Comparison of ENCODE assay signal across 16 cellular contexts in genomic region chr7:121057878-121058277, GRCh38.
DNase-seq lines count a peak whose midpoint lies in the region; ATAC-seq and TF ChIP-seq lines count a peak whose summit lies in the region.
"Had no signal": no experiment of that assay in that cellular context is flagged by ENCODE, and none has a peak within 500 bp of the region (broad histone marks: within the 10 kb centered on the region; RNA-seq: fewer than 3 reads in every experiment).

No MANE protein-coding gene starts in this region.

- no TSS peak for BruUV-seq in IMR-90 (replicated peaks; lab: Mats Ljungman, UMichigan)

- H3K4me3 Mint-ChIP-seq in T-helper 17 cell (no peak overlapping the region), endodermal cell (no peak overlapping the region)
- no peak overlapping the region for H3K4me3 Mint-ChIP-seq in activated naive CD4-positive, alpha-beta T cell treated with anti-CD3 and anti-CD28 coated beads for 36 hours
- H3K4me3 Mint-ChIP-seq: B cell; CD8-positive, alpha-beta T cell had no signal

- no peak overlapping the region for H3K4me2 ChIP-seq in IMR-90 (ENCODE audit: low read depth, low read length)
- H3K4me2 ChIP-seq: BLaER1 treated with 17β-estradiol and CSF1 and Interleukin-3, amounts not matched to agents 10 nM and 100 nM had no signal

- H3K27ac ChIP-seq in IMR-90 (ENCODE audit: insufficient read depth, low read length): no peak overlapping the region
- H3K27ac ChIP-seq in endodermal cell (ENCODE audit: low read depth, low read length): no peak overlapping the region
- no peak overlapping the region for H3K27ac ChIP-seq in psoas muscle
- H3K27ac ChIP-seq: BLaER1 treated with 17β-estradiol and CSF1 and Interleukin-3, amounts not matched to agents 10 nM and 100 nM had no signal

- H3K36me3 ChIP-seq in IMR-90 (ENCODE audit: control insufficient read depth, insufficient read depth, low read length): peaks cover 2% of the 10 kb centered on the region; the same call in 1 of the 2 replicates
- H3K36me3 ChIP-seq in endodermal cell (ENCODE audit: control insufficient read depth, insufficient read depth, low read length): no peaks in the 10 kb centered on the region
- H3K36me3 ChIP-seq in psoas muscle (ENCODE audit: insufficient read depth in 1 of 2, low read depth in 1 of 2): no peaks in the 10 kb centered on the region
- H3K36me3 ChIP-seq: BLaER1 treated with 17β-estradiol and CSF1 and Interleukin-3, amounts not matched to agents 10 nM and 100 nM had no signal

- H2AFZ ChIP-seq in IMR-90 (replicated peaks; ENCODE audit: low read length, poor library complexity): no peak overlapping the region

- peaks cover 5% of the 10 kb centered on the region for H3K9me3 Mint-ChIP-seq in endodermal cell
- H3K9me3 Mint-ChIP-seq in activated naive CD4-positive, alpha-beta T cell treated with anti-CD3 and anti-CD28 coated beads for 36 hours: no peaks in the 10 kb centered on the region
- H3K9me3 Mint-ChIP-seq: CD8-positive, alpha-beta T cell had no signal

- no peak overlapping the region for H3K23ac ChIP-seq in IMR-90 (ENCODE audit: low read depth, low read length)

- no peak for TF ChIP-seq RAD21 in IMR-90 (IDR thresholded peaks at IDR 0.05; ENCODE audit: low read length)

- H3K9me3 ChIP-seq in IMR-90 (ENCODE audit: control insufficient read depth, insufficient read depth, low read length) (no peaks in the 10 kb centered on the region), T-helper 17 cell (ENCODE audit: control insufficient read depth, low read length, poor library complexity, severe bottlenecking) (no peaks in the 10 kb centered on the region), endodermal cell (ENCODE audit: control insufficient read depth, low read length) (no peaks in the 10 kb centered on the region), psoas muscle (no peaks in the 10 kb centered on the region)

- H3K18ac ChIP-seq in IMR-90 (ENCODE audit: low read depth, low read length): no peak overlapping the region

- intact Hi-C loops in IMR-90 (cut with micrococcal nuclease) (no loop called here), psoas muscle (cut with DNase I) (loop anchor here in 1 of 2 donors (5.0 kb wide), 1 partner anchor 46 kb away; no protein-coding TSS in a partner anchor)
- intact Hi-C loops in activated naive CD4-positive, alpha-beta T cell treated with anti-CD3 and anti-CD28 coated beads for 36 hours (cut with micrococcal nuclease): no loop called here

- no peak overlapping the region for H3K4ac ChIP-seq in IMR-90 (ENCODE audit: low read depth, low read length)

- no peaks in the 10 kb centered on the region for H3K9me1 ChIP-seq in IMR-90 (ENCODE audit: insufficient read depth, low read length)

- no peaks in the 10 kb centered on the region for H3K36me3 Mint-ChIP-seq in T-helper 17 cell (ENCODE audit: low read depth)
- no peaks in the 10 kb centered on the region for H3K36me3 Mint-ChIP-seq in endodermal cell (ENCODE audit: low read depth)
- no peaks in the 10 kb centered on the region for H3K36me3 Mint-ChIP-seq in activated naive CD4-positive, alpha-beta T cell treated with anti-CD3 and anti-CD28 coated beads for 36 hours (ENCODE audit: low read depth)
- H3K36me3 Mint-ChIP-seq: CD8-positive, alpha-beta T cell had no signal

- WGBS in IMR-90 (ENCODE audit: extremely low coverage in 2 of 2, insufficient read length in 1 of 2), 2 experiments: 100% methylated on average over 2 of the region's 5 CpGs; no CpG with 5 or more reads in 1 of the 2 experiments
- 94 to 100% methylated on average over 5 of the region's 5 CpGs for WGBS in endodermal cell (ENCODE audit: insufficient coverage in 1 of 2, insufficient read length in 1 of 2), 2 experiments
- 92 to 96% (median 92%) methylated on average over 5 of the region's 5 CpGs for WGBS in psoas muscle, 3 donors

- H3K79me1 ChIP-seq in IMR-90 (ENCODE audit: low read depth in 1 of 2, low read length in 2 of 2): peaks cover 14 to 25% of the 10 kb centered on the region in 2 experiments

- no peak overlapping the region for H2BK5ac ChIP-seq in IMR-90 (ENCODE audit: low read depth, low read length, poor library complexity, severe bottlenecking)

- H2AK5ac ChIP-seq in IMR-90 (ENCODE audit: low read depth, low read length): 0 out of 2 replicates have a peak overlapping the region, but pooled peaks have one; percentile 26

- CTCF ChIA-PET in IMR-90 (lab: Yijun Ruan, JAX): no interaction called here
- CTCF ChIA-PET in activated naive CD4-positive, alpha-beta T cell treated with anti-CD3 and anti-CD28 coated beads for 36 hours (lab: Charles Lee): interaction anchor here (1.2 to 1.9 kb wide), 3 partner anchors 24 to 50 kb away, joined by 4 to 6 read pairs (median 5); no protein-coding TSS in a partner anchor

- H3K4me3 ChIP-seq in IMR-90 (ENCODE audit: insufficient read depth, low read depth, low read length) (no peak overlapping the region), endodermal cell (ENCODE audit: low read length) (no peak overlapping the region), psoas muscle (no peak overlapping the region)
- H3K4me3 ChIP-seq: BLaER1 treated with 17β-estradiol and CSF1 and Interleukin-3, amounts not matched to agents 10 nM and 100 nM had no signal

- POLR2A ChIA-PET in IMR-90 (lab: Charles Lee; ENCODE audit: unreplicated experiment): no interaction called here

- dilution Hi-C loops in IMR-90 (cut with HindIII; ENCODE audit: low sequenced_read_pairs, unreplicated experiment): no loop called here

- no peak for TF ChIP-seq CTCF in IMR-90 (conservative IDR thresholded peaks at IDR 0.05; ENCODE audit: low read depth, low read length)
- no peak for TF ChIP-seq CTCF in endodermal cell (conservative IDR thresholded peaks at IDR 0.05)
- TF ChIP-seq CTCF in psoas muscle (IDR thresholded peaks at IDR 0.05): no peak

- H3K14ac ChIP-seq in IMR-90 (replicated peaks; ENCODE audit: low read depth, low read length): no peak overlapping the region

- H3K27me3 ChIP-seq in IMR-90 (ENCODE audit: control insufficient read depth, insufficient read depth, low read length) (no peaks in the 10 kb centered on the region), endodermal cell (ENCODE audit: control insufficient read depth, insufficient read depth, low read length, poor library complexity, severe bottlenecking) (no peaks in the 10 kb centered on the region), psoas muscle (ENCODE audit: insufficient read depth in 3 of 3, low read length in 2 of 3) (no peaks in the 10 kb centered on the region)
- H3K27me3 ChIP-seq: BLaER1 treated with 17β-estradiol and CSF1 and Interleukin-3, amounts not matched to agents 10 nM and 100 nM had no signal

- no peak overlapping the region for H2AK9ac ChIP-seq in IMR-90 (replicated peaks; ENCODE audit: low read depth, low read length, poor library complexity)

- DNase-seq in IMR-90 (no peak), T-helper 17 cell (no peak), endodermal cell (peak; percentile 49), psoas muscle (no peak)
- no peak for DNase-seq in activated naive CD4-positive, alpha-beta T cell treated with anti-CD3 and anti-CD28 coated beads for 36 hours
- no peak for DNase-seq in stimulated activated CD4-positive, alpha-beta T cell treated with anti-CD3 and anti-CD28 coated beads, Interleukin-1b, Interleukin-23, amount 100 ng/mL, for 48 hours
- DNase-seq: 8988T; Calu3; CD8-positive, alpha-beta T cell; DMS79 treated with DMSO at 0.1 percent for 48 hours; GF-D8; HCEC 1CT had no signal

- no peak overlapping the region for H4K5ac ChIP-seq in IMR-90 (ENCODE audit: low read depth, low read length)

- H3K9ac ChIP-seq in IMR-90 (ENCODE audit: low read depth, low read length): no peak overlapping the region
- H3K9ac ChIP-seq in endodermal cell (ENCODE audit: extremely low read depth, low read length, poor library complexity, severe bottlenecking): no peak overlapping the region
- H3K9ac ChIP-seq: BLaER1 treated with 17β-estradiol and CSF1 and Interleukin-3, amounts not matched to agents 10 nM and 100 nM had no signal

- no peak overlapping the region for H4K91ac ChIP-seq in IMR-90 (ENCODE audit: insufficient read depth, low read depth, low read length)

- H4K20me1 ChIP-seq in IMR-90 (ENCODE audit: insufficient read depth, low read length): no peaks in the 10 kb centered on the region
- H4K20me1 ChIP-seq: BLaER1 treated with 17β-estradiol and CSF1 and Interleukin-3, amounts not matched to agents 10 nM and 100 nM had no signal

- H4K8ac ChIP-seq in IMR-90 (ENCODE audit: low read depth in 2 of 2, low read length in 2 of 2): no peak overlapping the region

- H2BK120ac ChIP-seq in IMR-90 (ENCODE audit: low read depth, low read length): no peak overlapping the region

- H3K4me1 ChIP-seq in IMR-90 (ENCODE audit: control insufficient read depth, insufficient read depth, low read length): peaks cover 2% of the 10 kb centered on the region; the same call in 1 of the 2 replicates
- H3K4me1 ChIP-seq in endodermal cell (ENCODE audit: control insufficient read depth, insufficient read depth, low read length): no peaks in the 10 kb centered on the region
- H3K4me1 ChIP-seq in psoas muscle: peaks cover 37% of the 10 kb centered on the region
- H3K4me1 ChIP-seq: BLaER1 treated with 17β-estradiol and CSF1 and Interleukin-3, amounts not matched to agents 10 nM and 100 nM had no signal

- H3K27me3 Mint-ChIP-seq in T-helper 17 cell: peaks cover 34% of the 10 kb centered on the region
- no peaks in the 10 kb centered on the region for H3K27me3 Mint-ChIP-seq in endodermal cell (ENCODE audit: insufficient read depth)
- H3K27me3 Mint-ChIP-seq in activated naive CD4-positive, alpha-beta T cell treated with anti-CD3 and anti-CD28 coated beads for 36 hours (ENCODE audit: low read depth): no peaks in the 10 kb centered on the region

- TF ChIP-seq POLR2A in IMR-90 (IDR thresholded peaks at IDR 0.05; ENCODE audit: low read depth, low read length): no peak

- no peak overlapping the region for H3K56ac ChIP-seq in IMR-90 (ENCODE audit: extremely low read depth, insufficient read depth, low read length)

- H2BK20ac ChIP-seq in IMR-90 (ENCODE audit: low read depth, low read length): no peak overlapping the region

- H3K4me1 Mint-ChIP-seq in T-helper 17 cell (no peaks in the 10 kb centered on the region), endodermal cell (no peaks in the 10 kb centered on the region)
- H3K4me1 Mint-ChIP-seq in activated naive CD4-positive, alpha-beta T cell treated with anti-CD3 and anti-CD28 coated beads for 36 hours (ENCODE audit: low read depth): no peaks in the 10 kb centered on the region
- H3K4me1 Mint-ChIP-seq: B cell had no signal

- ATAC-seq in IMR-90 (ENCODE audit: low read depth) (no peak), T-helper 17 cell (no peak), psoas muscle (peak in 3 of 4 donors; percentile 25 to 28 (median 25)), HG03135 (IDR thresholded peaks at IDR 0.05; ENCODE audit: unreplicated experiment) (no peak), HG03565 (IDR thresholded peaks at IDR 0.05; ENCODE audit: unreplicated experiment) (no peak)
- ATAC-seq: CD8-positive, alpha-beta T cell had no signal

- H2BK15ac ChIP-seq in IMR-90 (ENCODE audit: low read depth, low read length): no peak overlapping the region

- peak overlapping the region; percentile 57 for H3K27ac Mint-ChIP-seq in T-helper 17 cell
- no peak overlapping the region for H3K27ac Mint-ChIP-seq in endodermal cell
- no peak overlapping the region for H3K27ac Mint-ChIP-seq in activated naive CD4-positive, alpha-beta T cell treated with anti-CD3 and anti-CD28 coated beads for 36 hours
- H3K27ac Mint-ChIP-seq: B cell; CD8-positive, alpha-beta T cell had no signal

- in situ Hi-C loops in IMR-90 (cut with MboI; ENCODE audit: low sequenced_read_pairs): no loop called here

Comparison
In these comparisons a context has a peak if more than half of its experiments do, and no peak if none do; other contexts are left out.
1. ATAC-seq: peak in psoas muscle (3 of 4); none in IMR-90 (single experiment), T-helper 17 cell (single experiment), HG03135 (single experiment) and HG03565 (single experiment).